ENCODE assay signal across 39 cellular contexts in the genomic region with DNA sequence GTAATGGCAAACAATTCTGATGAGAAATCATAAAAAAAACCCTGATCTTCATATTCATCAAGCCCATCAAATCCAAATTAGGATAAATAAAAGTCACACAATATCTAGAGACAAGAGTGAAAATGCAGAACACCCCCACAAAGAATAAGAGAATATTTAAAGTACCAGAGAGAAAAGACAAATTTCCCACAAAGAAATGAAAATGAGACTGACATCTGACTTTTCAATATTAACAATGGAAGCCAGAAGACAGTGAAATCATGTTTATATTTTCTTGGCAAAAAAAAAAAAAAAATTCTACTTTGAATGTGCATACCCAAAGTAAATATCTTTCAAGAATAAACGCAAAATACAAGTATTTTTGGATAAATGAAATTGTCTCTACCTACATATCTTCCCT. TPM values are rescaled to one million over a fixed set of nuclear protein-coding genes. Genes with fewer than 3 reads are reported as not detected.
"Had no signal": no experiment of that assay in that cellular context is flagged by ENCODE, and none has a peak within 500 bp of the region (broad histone marks: within the 10 kb centered on the region; RNA-seq: fewer than 3 reads in every experiment).

No MANE protein-coding gene starts in this region.

- ATAC-seq: activated naive CD4-positive, alpha-beta T cell treated with anti-CD3 and anti-CD28 coated beads, Interleukin-2, amount 50 U/mL, for 72 hours; activated naive CD8-positive, alpha-beta T cell treated with anti-CD3 and anti-CD28 coated beads, Interleukin-2, amount 50 U/mL, for 24 hours; activated T-cell treated with anti-CD3 and anti-CD28 coated beads, Interleukin-2, amount 50 U/mL, for 4 hours; activated T-cell treated with anti-CD3 and anti-CD28 coated beads, Interleukin-2, amount 50 U/mL, for 72 hours; activated T-helper 17 cell treated with anti-CD3 and anti-CD28 coated beads, Interleukin-2, amount 50 U/mL, for 72 hours; body of pancreas had no signal

- H3K4me1 ChIP-seq: adrenal gland, ascending aorta, body of pancreas, breast epithelium had no signal

- H3K4me1 Mint-ChIP-seq: activated naive CD4-positive, alpha-beta T cell treated with anti-CD3 and anti-CD28 coated beads, Interleukin-2, amount 10 ng/mL, durations not matched to agents 7 days and 5 days; activated naive CD4-positive, alpha-beta T cell treated with anti-CD3 and anti-CD28 coated beads, Interleukin-2, amount 50 U/mL, for 24 hours; activated naive CD8-positive, alpha-beta T cell treated with anti-CD3 and anti-CD28 coated beads for 36 hours; activated naive CD8-positive, alpha-beta T cell treated with anti-CD3 and anti-CD28 coated beads, Interleukin-2, amount 10 ng/mL, durations not matched to agents 7 days and 5 days; activated naive CD8-positive, alpha-beta T cell treated with anti-CD3 and anti-CD28 coated beads, Interleukin-2, amount 50 U/mL, for 24 hours; activated T-helper 17 cell treated with anti-CD3 and anti-CD28 coated beads, Interleukin-2, amount 50 U/mL, for 72 hours; brain; central memory CD8-positive, alpha-beta T cell had no signal

- H3K36me3 Mint-ChIP-seq: activated naive CD4-positive, alpha-beta T cell treated with anti-CD3 and anti-CD28 coated beads, Interleukin-2, amount 10 ng/mL, durations not matched to agents 7 days and 5 days; activated naive CD4-positive, alpha-beta T cell treated with anti-CD3 and anti-CD28 coated beads, Interleukin-2, amount 50 U/mL, for 24 hours; activated naive CD8-positive, alpha-beta T cell treated with anti-CD3 and anti-CD28 coated beads, Interleukin-2, amount 10 ng/mL, durations not matched to agents 7 days and 5 days had no signal

- H3K27ac Mint-ChIP-seq: activated naive CD4-positive, alpha-beta T cell treated with anti-CD3 and anti-CD28 coated beads for 36 hours; activated naive CD4-positive, alpha-beta T cell treated with anti-CD3 and anti-CD28 coated beads, Interleukin-2, amount 10 ng/mL, durations not matched to agents 7 days and 5 days; activated naive CD4-positive, alpha-beta T cell treated with anti-CD3 and anti-CD28 coated beads, Interleukin-2, amount 50 U/mL, for 24 hours; activated naive CD4-positive, alpha-beta T cell treated with anti-CD3 and anti-CD28 coated beads, Interleukin-2, amount 50 U/mL, for 72 hours; activated naive CD8-positive, alpha-beta T cell; activated naive CD8-positive, alpha-beta T cell treated with anti-CD3 and anti-CD28 coated beads for 36 hours; activated naive CD8-positive, alpha-beta T cell treated with anti-CD3 and anti-CD28 coated beads, Interleukin-2, amount 10 ng/mL, durations not matched to agents 7 days and 5 days; activated naive CD8-positive, alpha-beta T cell treated with anti-CD3 and anti-CD28 coated beads, Interleukin-2, amount 50 U/mL, for 24 hours; activated T-cell treated with anti-CD3 and anti-CD28 coated beads, Interleukin-2, amount 50 U/mL, for 24 hours; activated T-cell treated with anti-CD3 and anti-CD28 coated beads, Interleukin-2, amount 50 U/mL, for 72 hours; activated T-helper 1 cell treated with anti-CD3 and anti-CD28 coated beads, Interleukin-12 subunit alpha, Interleukin-12 subunit beta, Interleukin-2, Interleukin-4 antibody, amounts not matched to agents 30 ng/mL and 10 ng/mL and 1 ng/mL, durations not matched to agents 14 hours and 24 hours and 36 hours; activated T-helper 17 cell treated with anti-CD3 and anti-CD28 coated beads, Interleukin-2, amount 50 U/mL, for 72 hours; activated T-helper 2 cell treated with anti-CD3 and anti-CD28 coated beads, Interferon-gamma antibody, Interleukin-2, Interleukin-4, amounts not matched to agents 10 μg/mL and 5 μg/mL and 100 μg/mL, durations not matched to agents 14 hours and 24 hours and 36 hours; brain had no signal

- H3K27ac ChIP-seq: adrenal gland, ascending aorta, body of pancreas, brain microvascular endothelial cell, breast epithelium, cardiac muscle cell had no signal

- H3K4me3 ChIP-seq: ascending aorta, body of pancreas, breast epithelium, cardiac muscle cell had no signal

- H3K27me3 ChIP-seq: adrenal gland, ascending aorta, body of pancreas, brain microvascular endothelial cell, breast epithelium, cardiac muscle cell had no signal

- H3K36me3 ChIP-seq: adrenal gland, ascending aorta, brain microvascular endothelial cell, breast epithelium, cardiac muscle cell had no signal

- DNase-seq: activated effector memory CD4-positive, alpha-beta T cell treated with anti-CD3 and anti-CD28 coated beads, Interleukin-2, amount 50 U/mL, for 16 hours; activated effector memory CD4-positive, alpha-beta T cell treated with Interleukin-2 at 50 U/mL for 16 hours; activated gamma-delta T cell; activated gamma-delta T cell treated with Interleukin-2 at 50 U/mL for 16 hours; activated naive CD4-positive, alpha-beta T cell; activated naive CD4-positive, alpha-beta T cell treated with anti-CD3 and anti-CD28 coated beads for 36 hours; activated naive CD4-positive, alpha-beta T cell treated with anti-CD3 and anti-CD28 coated beads, Interleukin-2, amount 10 ng/mL, durations not matched to agents 7 days and 5 days; activated naive CD4-positive, alpha-beta T cell treated with anti-CD3 and anti-CD28 coated beads, Interleukin-2, amount 50 U/mL, for 16 hours; activated naive CD4-positive, alpha-beta T cell treated with Interleukin-2 at 50 U/mL for 16 hours; activated naive CD8-positive, alpha-beta T cell treated with anti-CD3 and anti-CD28 coated beads for 36 hours; activated naive CD8-positive, alpha-beta T cell treated with anti-CD3 and anti-CD28 coated beads, Interleukin-2, amount 10 ng/mL, durations not matched to agents 7 days and 5 days; activated naive CD8-positive, alpha-beta T cell treated with anti-CD3 and anti-CD28 coated beads, Interleukin-2, amount 50 U/mL, for 24 hours; activated T-cell treated with anti-CD3 and anti-CD28 coated beads, Interleukin-2, amount 50 U/mL, for 24 hours; activated T-cell treated with anti-CD3 and anti-CD28 coated beads, Interleukin-2, amount 50 U/mL, for 4 hours; activated T-cell treated with anti-CD3 and anti-CD28 coated beads, Interleukin-2, amount 50 U/mL, for 48 hours; activated T-cell treated with anti-CD3 and anti-CD28 coated beads, Interleukin-2, amount 50 U/mL, for 72 hours; adrenal gland; amniotic stem cell; amygdala; anterior cingulate cortex; aorta; body of pancreas; brain microvascular endothelial cell; caudate nucleus; central memory CD4-positive, alpha-beta T cell; cerebellar nuclear complex had no signal

- H3K27me3 Mint-ChIP-seq: activated naive CD4-positive, alpha-beta T cell treated with anti-CD3 and anti-CD28 coated beads, Interleukin-2, amount 10 ng/mL, durations not matched to agents 7 days and 5 days had no signal

- H3K9me3 ChIP-seq: adrenal gland, ascending aorta, body of pancreas had no signal

- H3K4me3 Mint-ChIP-seq: activated naive CD4-positive, alpha-beta T cell treated with anti-CD3 and anti-CD28 coated beads for 36 hours; activated naive CD4-positive, alpha-beta T cell treated with anti-CD3 and anti-CD28 coated beads, Interleukin-2, amount 10 ng/mL, durations not matched to agents 7 days and 5 days; activated naive CD4-positive, alpha-beta T cell treated with anti-CD3 and anti-CD28 coated beads, Interleukin-2, amount 50 U/mL, for 24 hours; activated naive CD8-positive, alpha-beta T cell; activated naive CD8-positive, alpha-beta T cell treated with anti-CD3 and anti-CD28 coated beads for 36 hours; activated naive CD8-positive, alpha-beta T cell treated with anti-CD3 and anti-CD28 coated beads, Interleukin-2, amount 10 ng/mL, durations not matched to agents 7 days and 5 days; activated naive CD8-positive, alpha-beta T cell treated with anti-CD3 and anti-CD28 coated beads, Interleukin-2, amount 50 U/mL, for 24 hours; activated T-cell treated with anti-CD3 and anti-CD28 coated beads, Interleukin-2, amount 50 U/mL, for 24 hours; activated T-cell treated with anti-CD3 and anti-CD28 coated beads, Interleukin-2, amount 50 U/mL, for 4 hours; activated T-cell treated with anti-CD3 and anti-CD28 coated beads, Interleukin-2, amount 50 U/mL, for 72 hours; activated T-helper 1 cell treated with anti-CD3 and anti-CD28 coated beads, Interleukin-12 subunit alpha, Interleukin-12 subunit beta, Interleukin-2, Interleukin-4 antibody, amounts not matched to agents 30 ng/mL and 10 ng/mL and 1 ng/mL, durations not matched to agents 14 hours and 24 hours and 36 hours; activated T-helper 17 cell treated with anti-CD3 and anti-CD28 coated beads, Interleukin-2, amount 50 U/mL, for 72 hours; brain; central memory CD8-positive, alpha-beta T cell had no signal

- FAIRE-seq: astrocyte, bronchial epithelial cell had no signal

RNA-seq across cellular contexts. Expression of gene COL5A1, which starts 28.9 kb away (rescaled TPM):
- total RNA-seq: activated T-helper 1 cell treated with anti-CD3 and anti-CD28 coated beads, Interleukin-12 subunit alpha, Interleukin-12 subunit beta, Interleukin-2, Interleukin-4 antibody, amounts not matched to agents 30 ng/mL and 10 ng/mL and 1 ng/mL, durations not matched to agents 14 hours and 24 hours and 36 hours; activated T-helper 2 cell treated with anti-CD3 and anti-CD28 coated beads, Interferon-gamma antibody, Interleukin-2, Interleukin-4, amounts not matched to agents 10 μg/mL and 5 μg/mL and 100 μg/mL, durations not matched to agents 14 hours and 24 hours and 36 hours had no signal
